In genomic region chr2:1282552-1282951, GRCh38 we compare ENCODE assay signal across 22 cellular contexts.
DNase-seq lines count a peak whose midpoint lies in the region; ATAC-seq and TF ChIP-seq lines count a peak whose summit lies in the region.
"Had no signal": no experiment of that assay in that cellular context is flagged by ENCODE, and none has a peak within 500 bp of the region (broad histone marks: within the 10 kb centered on the region; RNA-seq: fewer than 3 reads in every experiment).

No MANE protein-coding gene starts in this region.

- no peak overlapping the region for H3K27ac ChIP-seq in right cardiac atrium (ENCODE audit: low read length)
- H3K27ac ChIP-seq: BLaER1 treated with 17β-estradiol and CSF1 and Interleukin-3, amounts not matched to agents 10 nM and 100 nM; HL-60; left lung had no signal

- intact Hi-C loops in right cardiac atrium (cut with DNase I), result no loop called here

- peak; percentile 60 for DNase-seq in Daoy (ENCODE audit: low read depth)
- DNase-seq in right cardiac atrium, result peak; percentile 50 to 80 (median 56)
- peak; percentile 11 for DNase-seq in occipital lobe (lab: John Stamatoyannopoulos, UW)
- no peak for DNase-seq in HCEC 1CT
- DNase-seq in NCI-H1105 (lab: John Stamatoyannopoulos, UW), result no peak
- DNase-seq: activated B cell treated with CpG ODN at 0.5 μM for 24 hours; activated CD4-positive, alpha-beta memory T cell treated with anti-CD3 and anti-CD28 coated beads for 36 hours; activated CD8-positive, alpha-beta memory T cell treated with anti-CD3 and anti-CD28 coated beads, Interleukin-2, amount 50 U/mL, for 4 hours; activated naive CD4-positive, alpha-beta T cell treated with anti-CD3 and anti-CD28 coated beads, Interleukin-2, amount 10 ng/mL, durations not matched to agents 7 days and 5 days; COR-L47; H9; Karpas-422; left lung; naive B cell; NCI-H510A; retina; stimulated activated CD4-positive, alpha-beta T cell treated with anti-CD3 and anti-CD28 coated beads, Interleukin-2, amount 100 ng/mL, for 24 hours had no signal

- no peaks in the 10 kb centered on the region for H3K4me1 ChIP-seq in right cardiac atrium (ENCODE audit: control insufficient read depth, insufficient read depth, low read length)
- H3K4me1 ChIP-seq: left lung had no signal

- H3K4me3 ChIP-seq in right cardiac atrium (ENCODE audit: low read length), result no peak overlapping the region
- H3K4me3 ChIP-seq: BLaER1 treated with 17β-estradiol and CSF1 and Interleukin-3, amounts not matched to agents 10 nM and 100 nM; left lung had no signal

- H3K27me3 ChIP-seq in right cardiac atrium (ENCODE audit: control insufficient read depth, insufficient read depth), result no peaks in the 10 kb centered on the region
- H3K27me3 ChIP-seq: BLaER1 treated with 17β-estradiol and CSF1 and Interleukin-3, amounts not matched to agents 10 nM and 100 nM had no signal

- ATAC-seq in SK-N-SH treated with all-trans-retinoic acid at 6 μM for 48 hours (no peak), right cardiac atrium (peak; percentile 62 to 84), HG02763 (IDR thresholded peaks at IDR 0.05; ENCODE audit: unreplicated experiment) (no peak), HG02970 (IDR thresholded peaks at IDR 0.05; ENCODE audit: low FRiP score, unreplicated experiment) (no peak)
- ATAC-seq: left lung had no signal

- no peaks in the 10 kb centered on the region for H3K9me3 ChIP-seq in right cardiac atrium (ENCODE audit: control insufficient read depth, low read length)
- H3K9me3 ChIP-seq: left lung had no signal

- WGBS in right cardiac atrium, result 13% methylated on average over 22 of the region's 22 CpGs

TF ChIP-seq in SK-N-SH treated with all-trans-retinoic acid at 6 μM for 48 hours, 23 proteins besides CTCF, POLR2A, EP300 and RAD21:
- TF ChIP-seq ISL1 (CRISPR knock-in tag; IDR thresholded peaks at IDR 0.05) (no peak), ZNF565 (CRISPR knock-in tag; conservative IDR thresholded peaks at IDR 0.05; ENCODE audit: low read depth) (no peak), CREB5 (CRISPR knock-in tag; IDR thresholded peaks at IDR 0.05; ENCODE audit: low read depth) (no peak), TCF4 (CRISPR knock-in tag; IDR thresholded peaks at IDR 0.05; ENCODE audit: borderline replicate concordance) (peak; percentile 28; the same call in 1 of the 2 replicates), ARNTL (CRISPR knock-in tag; IDR thresholded peaks at IDR 0.05; ENCODE audit: borderline replicate concordance, low read depth) (no peak)
- TF ChIP-seq, protein P1, sequence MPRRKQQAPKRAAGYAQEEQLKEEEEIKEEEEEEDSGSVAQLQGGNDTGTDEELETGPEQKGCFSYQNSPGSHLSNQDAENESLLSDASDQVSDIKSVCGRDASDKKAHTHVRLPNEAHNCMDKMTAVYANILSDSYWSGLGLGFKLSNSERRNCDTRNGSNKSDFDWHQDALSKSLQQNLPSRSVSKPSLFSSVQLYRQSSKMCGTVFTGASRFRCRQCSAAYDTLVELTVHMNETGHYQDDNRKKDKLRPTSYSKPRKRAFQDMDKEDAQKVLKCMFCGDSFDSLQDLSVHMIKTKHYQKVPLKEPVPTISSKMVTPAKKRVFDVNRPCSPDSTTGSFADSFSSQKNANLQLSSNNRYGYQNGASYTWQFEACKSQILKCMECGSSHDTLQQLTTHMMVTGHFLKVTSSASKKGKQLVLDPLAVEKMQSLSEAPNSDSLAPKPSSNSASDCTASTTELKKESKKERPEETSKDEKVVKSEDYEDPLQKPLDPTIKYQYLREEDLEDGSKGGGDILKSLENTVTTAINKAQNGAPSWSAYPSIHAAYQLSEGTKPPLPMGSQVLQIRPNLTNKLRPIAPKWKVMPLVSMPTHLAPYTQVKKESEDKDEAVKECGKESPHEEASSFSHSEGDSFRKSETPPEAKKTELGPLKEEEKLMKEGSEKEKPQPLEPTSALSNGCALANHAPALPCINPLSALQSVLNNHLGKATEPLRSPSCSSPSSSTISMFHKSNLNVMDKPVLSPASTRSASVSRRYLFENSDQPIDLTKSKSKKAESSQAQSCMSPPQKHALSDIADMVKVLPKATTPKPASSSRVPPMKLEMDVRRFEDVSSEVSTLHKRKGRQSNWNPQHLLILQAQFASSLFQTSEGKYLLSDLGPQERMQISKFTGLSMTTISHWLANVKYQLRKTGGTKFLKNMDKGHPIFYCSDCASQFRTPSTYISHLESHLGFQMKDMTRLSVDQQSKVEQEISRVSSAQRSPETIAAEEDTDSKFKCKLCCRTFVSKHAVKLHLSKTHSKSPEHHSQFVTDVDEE (CRISPR knock-in tag; IDR thresholded peaks at IDR 0.05), result no peak
TF ChIP-seq in SK-N-SH treated with all-trans-retinoic acid at 6 μM for 48 hours: peak in this region for 1.

Comparison
In these comparisons a context has a peak if more than half of its experiments do, and no peak if none do; other contexts are left out.
1. DNase-seq: peak in Daoy (single experiment), right cardiac atrium (3 of 3) and occipital lobe (single experiment); none in HCEC 1CT (single experiment) and NCI-H1105 (single experiment).
2. ATAC-seq: peak in right cardiac atrium (2 of 2); none in SK-N-SH treated with all-trans-retinoic acid at 6 μM for 48 hours (single experiment), HG02763 (single experiment) and HG02970 (single experiment).